Comparison of ENCODE assay signal across 18 cellular contexts in genomic region chr1:75171876-75172275, GRCh38. TPM values are rescaled to one million over a fixed set of nuclear protein-coding genes. Genes with fewer than 3 reads are reported as not detected.
A peak's percentile ranks its signal among the peaks of the same experiment; 100 is the strongest.
DNase-seq lines count a peak whose midpoint lies in the region; ATAC-seq, FAIRE-seq and TF ChIP-seq lines count a peak whose summit lies in the region.
"Had no signal": no experiment of that assay in that cellular context is flagged by ENCODE, and none has a peak within 500 bp of the region (broad histone marks: within the 10 kb centered on the region; RNA-seq: fewer than 3 reads in every experiment).

No MANE protein-coding gene starts in this region.

- H4K8ac ChIP-seq in H1 (ENCODE audit: extremely low read depth, insufficient read depth, low read length), result no peak overlapping the region
- H4K8ac ChIP-seq in trophoblast cell (ENCODE audit: low read depth, low read length), result no peak overlapping the region

- H3K9me3 ChIP-seq in MG63 (no peaks in the 10 kb centered on the region), H1 (ENCODE audit: insufficient read depth in 2 of 2, low read depth in 1 of 2, low read length in 1 of 2) (no peaks in the 10 kb centered on the region), trophoblast cell (ENCODE audit: insufficient read depth, low read depth, low read length) (no peaks in the 10 kb centered on the region)
- H3K9me3 ChIP-seq: HAP-1 had no signal

- H3K9ac ChIP-seq in H1 (replicated peaks in 1 of 4; ENCODE audit: extremely low read depth in 1 of 4, low read depth in 3 of 4, low read length in 3 of 4), result no peak overlapping the region
- no peak overlapping the region for H3K9ac ChIP-seq in trophoblast cell (ENCODE audit: low read length)

- H2AFZ ChIP-seq in H1 (ENCODE audit: low read length) (0 out of 2 replicates have a peak overlapping the region, but pooled peaks have one; percentile 32), trophoblast cell (ENCODE audit: insufficient read depth, low read length, poor library complexity) (no peak overlapping the region)

- POLR2A ChIA-PET in H1 (lab: Charles Lee; ENCODE audit: partially characterized antibody), result no interaction called here

- H4K20me1 ChIP-seq in H1 (replicated peaks in 1 of 2; ENCODE audit: control insufficient read depth in 1 of 2, insufficient read depth in 2 of 2, low read length in 2 of 2), result no peaks in the 10 kb centered on the region

- intact Hi-C loops in sciatic nerve (cut with DNase I), result no loop called here

- H2BK120ac ChIP-seq in H1 (replicated peaks; ENCODE audit: low read depth, low read length) (no peak overlapping the region), trophoblast cell (ENCODE audit: insufficient read depth, low read length, poor library complexity) (no peak overlapping the region)

- no peak overlapping the region for H2BK15ac ChIP-seq in H1 (ENCODE audit: low read length)

- H3K56ac ChIP-seq in H1 (replicated peaks; ENCODE audit: insufficient read length, low read depth, low read length), result no peak overlapping the region

- no peaks in the 10 kb centered on the region for H3K36me3 ChIP-seq in MG63
- H3K36me3 ChIP-seq in H1 (ENCODE audit: control insufficient read depth in 2 of 4, insufficient read depth in 4 of 4, low read length in 3 of 4), result no peaks in the 10 kb centered on the region
- no peaks in the 10 kb centered on the region for H3K36me3 ChIP-seq in trophoblast cell (ENCODE audit: control insufficient read depth in 1 of 2, insufficient read depth in 2 of 2, low read length in 2 of 2)
- H3K36me3 ChIP-seq: HAP-1 had no signal

- CTCF ChIA-PET in H1 (lab: Charles Lee; ENCODE audit: partially characterized antibody), result interaction anchor here (5.5 kb wide), 1 partner anchor 119 kb away, joined by 21 read pairs; no protein-coding TSS in a partner anchor

- H2AK5ac ChIP-seq in H1 (ENCODE audit: low read depth, low read length) (no peak overlapping the region), trophoblast cell (ENCODE audit: low read length) (no peak overlapping the region)

- FAIRE-seq in H1 (lab: Jason Lieb, UNC), result no peak
- FAIRE-seq: A204.1, HepG2 had no signal

- no peak for TF ChIP-seq CTCF in H1 (IDR thresholded peaks at IDR 0.05; ENCODE audit: control extremely low read depth in 1 of 3, insufficient read depth in 1 of 3, low read depth in 1 of 3, low read length in 3 of 3)

- H2BK20ac ChIP-seq in H1 (ENCODE audit: low read length), result no peak overlapping the region

- H3K27ac ChIP-seq in H1 (ENCODE audit: low read depth, low read length) (no peak overlapping the region), trophoblast cell (ENCODE audit: low read depth, low read length) (no peak overlapping the region)
- H3K27ac ChIP-seq: C4-2B had no signal

- TF ChIP-seq RAD21 in H1 (IDR thresholded peaks at IDR 0.05 in 1 of 2, conservative IDR thresholded peaks at IDR 0.05 in 1 of 2; ENCODE audit: low read depth in 2 of 2, low read length in 2 of 2), result no peak

- H3K23ac ChIP-seq in H1 (ENCODE audit: insufficient read length) (no peak overlapping the region), trophoblast cell (ENCODE audit: low read length) (no peak overlapping the region)

- H3K23me2 ChIP-seq in H1 (ENCODE audit: low read depth, low read length), result no peaks in the 10 kb centered on the region; the same call in 1 of the 2 replicates

- H3K4ac ChIP-seq in H1 (replicated peaks; ENCODE audit: insufficient read length, low read depth, low read length) (no peak overlapping the region), trophoblast cell (ENCODE audit: low read depth, low read length) (no peak overlapping the region)

- no peak overlapping the region for H4K12ac ChIP-seq in trophoblast cell (ENCODE audit: low read depth, low read length)

- WGBS in H1 (ENCODE audit: extremely low coverage in 1 of 2, insufficient coverage in 1 of 2, insufficient read length in 1 of 2, insufficient replicate concordance in 2 of 2, low coverage in 1 of 2, low lambda C conversion rate in 2 of 2, missing lambda C conversion rate in 1 of 2), 2 experiments, result 71% methylated on average over 1 of the region's 1 CpG; no CpG with 5 or more reads in 1 of the 2 experiments
- no CpG with 5 or more reads among the region's 1 CpG for WGBS in trophoblast cell (ENCODE audit: extremely low coverage, insufficient coverage, insufficient read length)

- H2BK12ac ChIP-seq in H1 (ENCODE audit: low read depth, low read length) (no peak overlapping the region), trophoblast cell (ENCODE audit: low read length) (no peak overlapping the region)

- ATAC-seq in sciatic nerve, result no peak
- no peak for ATAC-seq in GM19023 (IDR thresholded peaks at IDR 0.05; ENCODE audit: unreplicated experiment)
- ATAC-seq: HepG2 had no signal

- TF ChIP-seq EP300 in H1 (IDR thresholded peaks at IDR 0.05; ENCODE audit: borderline replicate concordance in 1 of 2, low read depth in 2 of 2, low read length in 2 of 2), result no peak

- no peaks in the 10 kb centered on the region for H3K27me3 ChIP-seq in MG63
- no peaks in the 10 kb centered on the region for H3K27me3 ChIP-seq in H1 (replicated peaks in 1 of 4; ENCODE audit: control insufficient read depth in 3 of 4, extremely low read depth in 1 of 4, insufficient read depth in 3 of 4, low read length in 3 of 4)
- H3K27me3 ChIP-seq in trophoblast cell (ENCODE audit: insufficient read depth, low read length), result no peaks in the 10 kb centered on the region

- DNase-seq in MG63 (peak; percentile 39), H1 (ENCODE audit: low read depth in 1 of 2, low spot score in 2 of 2) (no peak), trophoblast cell (peak; percentile 17 to 65), sciatic nerve (ENCODE audit: low spot score) (no peak), NCI-H1092 treated with DMSO at 0.1 percent for 48 hours (lab: John Stamatoyannopoulos, UW) (no peak), RKO (ENCODE audit: low spot score) (no peak)
- DNase-seq: ACHN; AML-193; CD4-positive, alpha-beta memory T cell; DMS153; DMS79; GF-D8 had no signal

- H4K5ac ChIP-seq in H1 (ENCODE audit: insufficient read length, low read depth, low read length), result no peak overlapping the region

- H3K4me3 ChIP-seq in MG63 (no peak overlapping the region), H1 (ENCODE audit: extremely low read depth in 1 of 4, insufficient read depth in 2 of 4, low read depth in 3 of 4, low read length in 4 of 4) (no peak overlapping the region), trophoblast cell (ENCODE audit: low read depth, low read length) (no peak overlapping the region)
- H3K4me3 ChIP-seq: HAP-1 had no signal

- H3K4me2 ChIP-seq in H1 (ENCODE audit: insufficient read depth in 1 of 2, low read depth in 2 of 2, low read length in 2 of 2) (no peak overlapping the region), trophoblast cell (ENCODE audit: low read length) (no peak overlapping the region)

- H3K18ac ChIP-seq in H1 (ENCODE audit: extremely low read depth, low read length), result no peak overlapping the region
- no peak overlapping the region for H3K18ac ChIP-seq in trophoblast cell (ENCODE audit: low read length)

- H3K79me1 ChIP-seq in H1 (ENCODE audit: low read depth, low read length), result no peaks in the 10 kb centered on the region
- no peaks in the 10 kb centered on the region for H3K79me1 ChIP-seq in trophoblast cell (ENCODE audit: low read length)

- no peak overlapping the region for H2BK5ac ChIP-seq in H1 (ENCODE audit: low read depth, low read length)
- H2BK5ac ChIP-seq in trophoblast cell (ENCODE audit: low read depth, low read length, poor library complexity), result no peak overlapping the region

- H3K79me2 ChIP-seq in H1 (ENCODE audit: control insufficient read depth in 1 of 2, insufficient read depth in 2 of 2, low read length in 2 of 2) (no peaks in the 10 kb centered on the region), trophoblast cell (ENCODE audit: control insufficient read depth, insufficient read depth, low read length, poor library complexity) (no peaks in the 10 kb centered on the region)

- H3K14ac ChIP-seq in H1 (ENCODE audit: insufficient read length), result no peak overlapping the region
- H3K14ac ChIP-seq in trophoblast cell (ENCODE audit: low read length), result no peak overlapping the region

- H4K91ac ChIP-seq in H1 (replicated peaks; ENCODE audit: insufficient read length, low read length) (no peak overlapping the region), trophoblast cell (ENCODE audit: low read depth, low read length) (no peak overlapping the region)

- H3K4me1 ChIP-seq in H1 (replicated peaks in 1 of 4; ENCODE audit: control insufficient read depth in 3 of 4, insufficient read depth in 4 of 4, low read length in 3 of 4) (no peaks in the 10 kb centered on the region), trophoblast cell (ENCODE audit: control insufficient read depth in 1 of 2, insufficient read depth in 2 of 2, low read length in 2 of 2) (no peaks in the 10 kb centered on the region)
- H3K4me1 ChIP-seq: HAP-1 had no signal

- no peak for TF ChIP-seq POLR2A in H1 (IDR thresholded peaks at IDR 0.05; ENCODE audit: control extremely low read depth in 1 of 2, low read depth in 2 of 2, low read length in 2 of 2)

TF ChIP-seq in H1, 55 proteins besides CTCF, POLR2A, EP300 and RAD21 (continues in another document):
- TF ChIP-seq SRF (IDR thresholded peaks at IDR 0.05; ENCODE audit: low read depth, low read length), result no peak
- TF ChIP-seq SIX5 (IDR thresholded peaks at IDR 0.05; ENCODE audit: low read depth, low read length), result no peak
- no peak for TF ChIP-seq CEBPB (IDR thresholded peaks at IDR 0.05; ENCODE audit: low read depth, low read length)
- no peak for TF ChIP-seq KDM4A (IDR thresholded peaks at IDR 0.05; ENCODE audit: low read depth, low read length, severe bottlenecking)
- no peak for TF ChIP-seq BCL11A (IDR thresholded peaks at IDR 0.05; ENCODE audit: low read depth in 2 of 2, low read length in 2 of 2)
- TF ChIP-seq E2F6 (IDR thresholded peaks at IDR 0.05), result no peak
- TF ChIP-seq TBP (IDR thresholded peaks at IDR 0.05; ENCODE audit: low read depth, low read length), result no peak

RNA-seq across cellular contexts. Expression of gene LHX8, which starts 37.7 kb away (rescaled TPM):
- 0.79 TPM in 1 of 2 replicates, not detected in the other for total RNA-seq in MG63 (2014; rRNA removed; shearing (Covaris generic); ENCODE audit: low replicate concordance)
- 1.2 and 1.5 TPM in 2 replicates for total RNA-seq in H1 (2021; fragmentation: NEBNext Ultra II Directional; extraction: Animal tissue kit (Norgen Biotek cat#: 25700))
- polyA plus RNA-seq in H1 (2011; rRNA removed), result 0.25 and 0.50 TPM in 2 replicates
- polyA plus RNA-seq in H1 (2011; cell fraction: cytosol; rRNA removed), result 0.65 TPM
- 0.63 TPM for polyA plus RNA-seq in H1 (2011; cell fraction: nucleus; rRNA removed)
- 0.24 to 0.64 TPM (median 0.39 TPM) in 4 replicates for polyA plus RNA-seq in H1 (2012, experiment 1 of 2)
- 0.35 TPM for polyA plus RNA-seq in H1 (2012, experiment 2 of 2)
- 1.5 TPM for polyA plus RNA-seq in H1 (2013, experiment 1 of 2)
- polyA plus RNA-seq in H1 (2013, experiment 2 of 2), result 1.2 TPM
- 0.73 and 1.1 TPM in 2 replicates for polyA minus RNA-seq in H1 (2011; rRNA and poly(A)+ RNA removed)
- polyA minus RNA-seq in H1 (2011; cell fraction: cytosol; rRNA and poly(A)+ RNA removed), result not detected
- 0.40 TPM for polyA minus RNA-seq in H1 (2011; cell fraction: nucleus; rRNA and poly(A)+ RNA removed)
- polyA plus RNA-seq in trophoblast cell (2013), result 0.03 and 0.07 TPM in 2 replicates
- not detected for total RNA-seq in sciatic nerve
- total RNA-seq: CD4-positive, alpha-beta memory T cell; HepG2 had no signal
- polyA plus RNA-seq: CD4-positive, alpha-beta memory T cell; HepG2; IgD-negative memory B cell had no signal

Comparison
In these comparisons a context has a peak if more than half of its experiments do, and no peak if none do; other contexts are left out.
1. DNase-seq: peak in MG63 (single experiment) and trophoblast cell (2 of 2); none in H1 (0 of 2), sciatic nerve (single experiment), NCI-H1092 treated with DMSO at 0.1 percent for 48 hours (single experiment) and RKO (single experiment).